Comparison of ENCODE assay signal across 13 cellular contexts in the genomic region with DNA sequence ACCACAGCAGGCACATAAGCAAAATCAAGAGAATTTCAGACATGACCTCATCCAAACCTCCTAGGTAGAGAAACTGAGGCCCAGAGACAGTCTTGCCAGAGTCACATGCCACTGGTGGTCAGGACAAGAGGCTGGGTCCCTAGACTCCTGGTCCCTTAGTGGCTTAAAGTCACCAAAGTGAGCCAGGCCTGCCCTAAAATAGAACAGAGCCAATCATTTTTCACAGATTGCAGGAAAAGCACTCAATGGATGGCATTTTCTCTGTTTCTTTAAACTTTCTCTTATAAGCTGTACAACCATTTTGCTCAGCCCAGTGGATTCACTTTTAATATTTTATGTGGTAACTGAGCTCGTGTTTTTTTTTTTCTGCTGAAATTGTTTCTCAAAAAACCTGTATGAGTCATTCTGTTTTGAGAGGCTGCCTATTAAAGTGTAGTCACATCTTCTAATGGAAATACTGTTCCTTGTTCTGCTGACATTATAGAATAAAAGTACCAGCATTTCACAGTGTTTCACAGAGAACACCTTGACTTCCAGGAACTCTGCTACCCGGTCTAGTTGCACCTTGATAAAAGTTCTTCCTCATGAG. TPM values are rescaled to one million over a fixed set of nuclear protein-coding genes. Genes with fewer than 3 reads are reported as not detected.
A peak's percentile ranks its signal among the peaks of the same experiment; 100 is the strongest.
DNase-seq lines count a peak whose midpoint lies in the region; ATAC-seq and TF ChIP-seq lines count a peak whose summit lies in the region.
"Had no signal": no experiment of that assay in that cellular context is flagged by ENCODE, and none has a peak within 500 bp of the region (broad histone marks: within the 10 kb centered on the region; RNA-seq: fewer than 3 reads in every experiment).

No MANE protein-coding gene starts in this region.

- WGBS in smooth muscle cell (ENCODE audit: low lambda C conversion rate) = 44% methylated on average over 2 of the region's 2 CpGs

- H2AFZ ChIP-seq in smooth muscle cell (ENCODE audit: low read depth) = no peak overlapping the region

- no peaks in the 10 kb centered on the region for H4K20me1 ChIP-seq in smooth muscle cell (ENCODE audit: low read depth)

- H3K4me3 ChIP-seq in HEK293 (ENCODE audit: low read depth, low read length) = no peak overlapping the region
- no peak overlapping the region for H3K4me3 ChIP-seq in fibroblast of pulmonary artery (replicated peaks; ENCODE audit: low read depth, low read length)
- no peak overlapping the region for H3K4me3 ChIP-seq in smooth muscle cell
- H3K4me3 ChIP-seq: SK-N-MC had no signal

- no peaks in the 10 kb centered on the region for H3K9me3 ChIP-seq in HEK293 (ENCODE audit: control insufficient read depth, insufficient read depth, low read depth, low read length)
- H3K9me3 ChIP-seq in smooth muscle cell (replicated peaks; ENCODE audit: low read depth) = no peaks in the 10 kb centered on the region

- H3K4me2 ChIP-seq in smooth muscle cell = peak overlapping the region; percentile 48

- TF ChIP-seq CTCF in HEK293 (tag by site-specific recombination; IDR thresholded peaks at IDR 0.05) = no peak
- no peak for TF ChIP-seq CTCF in fibroblast of pulmonary artery (IDR thresholded peaks at IDR 0.05; ENCODE audit: low read length, missing control alignments)
- no peak for TF ChIP-seq CTCF in smooth muscle cell (IDR thresholded peaks at IDR 0.05; ENCODE audit: borderline replicate concordance, insufficient read depth, poor library complexity, severe bottlenecking)

- CTCF ChIA-PET in HEK293 (lab: Yijun Ruan, JAX) = interaction anchor here (0.6 to 2.8 kb wide), 5 partner anchors 11 to 125 kb away, joined by 3 to 17 read pairs (median 10); no protein-coding TSS in a partner anchor

- peak overlapping the region; percentile 51 for H3K27ac ChIP-seq in HEK293 (ENCODE audit: extremely low read depth, low read depth, low read length)
- H3K27ac ChIP-seq in smooth muscle cell (ENCODE audit: low read depth) = peak overlapping the region; percentile 96
- no peak overlapping the region for H3K27ac ChIP-seq in caudate nucleus (ENCODE audit: low read depth, low read length)
- H3K27ac ChIP-seq: SK-N-MC had no signal

- H3K4me1 ChIP-seq in HEK293 (ENCODE audit: control insufficient read depth, insufficient read depth, low read length) (peaks cover 14% of the 10 kb centered on the region), smooth muscle cell (ENCODE audit: low read depth) (peaks cover 16% of the 10 kb centered on the region)

- POLR2A ChIA-PET in HEK293 (lab: Yijun Ruan, JAX) = interaction anchor here (0.6 kb wide), 2 partner anchors 17 to 157 kb away, joined by 3 to 5 read pairs; no protein-coding TSS in a partner anchor

- ATAC-seq in HG03045 (IDR thresholded peaks at IDR 0.05; ENCODE audit: unreplicated experiment) (no peak), HG02852 (IDR thresholded peaks at IDR 0.05; ENCODE audit: unreplicated experiment) (no peak)
- ATAC-seq: activated T-cell treated with anti-CD3 and anti-CD28 coated beads, Interleukin-2, amount 50 U/mL, for 4 hours had no signal

- no peaks in the 10 kb centered on the region for H3K79me2 ChIP-seq in smooth muscle cell (ENCODE audit: low read depth)

- peak overlapping the region; percentile 74 for H3K9ac ChIP-seq in smooth muscle cell (ENCODE audit: low read depth)

- H3K36me3 ChIP-seq in HEK293 (ENCODE audit: control insufficient read depth in 2 of 2, insufficient read depth in 1 of 2, low read length in 2 of 2) (peaks cover 0 to 56% of the 10 kb centered on the region in 2 experiments; a peak in 2 of 3 replicates), smooth muscle cell (ENCODE audit: low read depth) (no peaks in the 10 kb centered on the region)

- H3F3A ChIP-seq in smooth muscle cell (ENCODE audit: low read depth) = peaks cover 25% of the 10 kb centered on the region

- DNase-seq in astrocyte of the hippocampus (ENCODE audit: low read depth, low spot score) (peak; percentile 54), fibroblast of pulmonary artery (ENCODE audit: low read depth) (peak; percentile 69), smooth muscle cell (lab: John Stamatoyannopoulos, UW; ENCODE audit: unreplicated experiment) (no peak), caudate nucleus (lab: John Stamatoyannopoulos, UW) (no peak)
- DNase-seq: activated B cell treated with CpG ODN at 0.5 μM for 24 hours; activated T-cell treated with anti-CD3 and anti-CD28 coated beads, Interleukin-2, amount 50 U/mL, for 4 hours; erythroblast; Karpas-422; NCI-H1930 had no signal

- no peaks in the 10 kb centered on the region for H3K27me3 ChIP-seq in smooth muscle cell (ENCODE audit: low read depth)

TF ChIP-seq in HEK293, 187 proteins besides CTCF, POLR2A, EP300 and RAD21:
- no peak for TF ChIP-seq TCF7L2 (IDR thresholded peaks at IDR 0.05; ENCODE audit: borderline replicate concordance, low read depth, low read length)
- no peak for TF ChIP-seq ZNF701 (tag by site-specific recombination; IDR thresholded peaks at IDR 0.05)
- no peak for TF ChIP-seq REPIN1 (tag by site-specific recombination; IDR thresholded peaks at IDR 0.05; ENCODE audit: low read depth)
- TF ChIP-seq MYNN (tag by site-specific recombination; IDR thresholded peaks at IDR 0.05; ENCODE audit: borderline replicate concordance) = peak; percentile 83
- 0 out of 2 replicates have a peak, but pooled peaks have one; percentile 13 for TF ChIP-seq ZEB2 (tag by site-specific recombination; IDR thresholded peaks at IDR 0.05)
- TF ChIP-seq, protein P1, sequence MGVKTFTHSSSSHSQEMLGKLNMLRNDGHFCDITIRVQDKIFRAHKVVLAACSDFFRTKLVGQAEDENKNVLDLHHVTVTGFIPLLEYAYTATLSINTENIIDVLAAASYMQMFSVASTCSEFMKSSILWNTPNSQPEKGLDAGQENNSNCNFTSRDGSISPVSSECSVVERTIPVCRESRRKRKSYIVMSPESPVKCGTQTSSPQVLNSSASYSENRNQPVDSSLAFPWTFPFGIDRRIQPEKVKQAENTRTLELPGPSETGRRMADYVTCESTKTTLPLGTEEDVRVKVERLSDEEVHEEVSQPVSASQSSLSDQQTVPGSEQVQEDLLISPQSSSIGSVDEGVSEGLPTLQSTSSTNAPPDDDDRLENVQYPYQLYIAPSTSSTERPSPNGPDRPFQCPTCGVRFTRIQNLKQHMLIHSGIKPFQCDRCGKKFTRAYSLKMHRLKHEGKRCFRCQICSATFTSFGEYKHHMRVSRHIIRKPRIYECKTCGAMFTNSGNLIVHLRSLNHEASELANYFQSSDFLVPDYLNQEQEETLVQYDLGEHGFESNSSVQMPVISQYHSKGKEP (tag by site-specific recombination; IDR thresholded peaks at IDR 0.05) = no peak
- 0 out of 2 replicates have a peak, but pooled peaks have one; percentile 2 for TF ChIP-seq KLF17 (tag by site-specific recombination; IDR thresholded peaks at IDR 0.05)
- 0 out of 2 replicates have a peak, but pooled peaks have one; percentile 27 for TF ChIP-seq ZNF629 (tag by site-specific recombination; IDR thresholded peaks at IDR 0.05)
- 0 out of 2 replicates have a peak, but pooled peaks have one; percentile 5 for TF ChIP-seq ZNF660 (tag by site-specific recombination; IDR thresholded peaks at IDR 0.05)
- peak; percentile 84 for TF ChIP-seq ZBTB48 (tag by site-specific recombination; IDR thresholded peaks at IDR 0.05)
- TF ChIP-seq SETDB1 (IDR thresholded peaks at IDR 0.05; ENCODE audit: insufficient read length, low read length) = no peak
- TF ChIP-seq ZNF837 (tag by site-specific recombination; IDR thresholded peaks at IDR 0.05) = no peak
- TF ChIP-seq ZFP37 (tag by site-specific recombination; IDR thresholded peaks at IDR 0.05) = 0 out of 2 replicates have a peak, but pooled peaks have one; percentile 53
- TF ChIP-seq, protein P2, sequence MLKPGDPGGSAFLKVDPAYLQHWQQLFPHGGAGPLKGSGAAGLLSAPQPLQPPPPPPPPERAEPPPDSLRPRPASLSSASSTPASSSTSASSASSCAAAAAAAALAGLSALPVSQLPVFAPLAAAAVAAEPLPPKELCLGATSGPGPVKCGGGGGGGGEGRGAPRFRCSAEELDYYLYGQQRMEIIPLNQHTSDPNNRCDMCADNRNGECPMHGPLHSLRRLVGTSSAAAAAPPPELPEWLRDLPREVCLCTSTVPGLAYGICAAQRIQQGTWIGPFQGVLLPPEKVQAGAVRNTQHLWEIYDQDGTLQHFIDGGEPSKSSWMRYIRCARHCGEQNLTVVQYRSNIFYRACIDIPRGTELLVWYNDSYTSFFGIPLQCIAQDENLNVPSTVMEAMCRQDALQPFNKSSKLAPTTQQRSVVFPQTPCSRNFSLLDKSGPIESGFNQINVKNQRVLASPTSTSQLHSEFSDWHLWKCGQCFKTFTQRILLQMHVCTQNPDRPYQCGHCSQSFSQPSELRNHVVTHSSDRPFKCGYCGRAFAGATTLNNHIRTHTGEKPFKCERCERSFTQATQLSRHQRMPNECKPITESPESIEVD (tag by site-specific recombination; IDR thresholded peaks at IDR 0.05) = peak; percentile 41; the same call in 1 of the 2 replicates

RNA-seq across cellular contexts. Expression of gene STEAP3, which starts 29.6 kb away (rescaled TPM):
- 1.2 and 2.9 TPM in 2 replicates for total RNA-seq in smooth muscle cell
- polyA plus RNA-seq in smooth muscle cell = 0.87 and 3.4 TPM in 2 replicates

Comparison
In these comparisons a context has a peak if more than half of its experiments do, and no peak if none do; other contexts are left out.
1. DNase-seq: peak in astrocyte of the hippocampus (single experiment) and fibroblast of pulmonary artery (single experiment); none in smooth muscle cell (single experiment) and caudate nucleus (0 of 61).